24 cellular contexts compared by ENCODE assay signal in the genomic region with DNA sequence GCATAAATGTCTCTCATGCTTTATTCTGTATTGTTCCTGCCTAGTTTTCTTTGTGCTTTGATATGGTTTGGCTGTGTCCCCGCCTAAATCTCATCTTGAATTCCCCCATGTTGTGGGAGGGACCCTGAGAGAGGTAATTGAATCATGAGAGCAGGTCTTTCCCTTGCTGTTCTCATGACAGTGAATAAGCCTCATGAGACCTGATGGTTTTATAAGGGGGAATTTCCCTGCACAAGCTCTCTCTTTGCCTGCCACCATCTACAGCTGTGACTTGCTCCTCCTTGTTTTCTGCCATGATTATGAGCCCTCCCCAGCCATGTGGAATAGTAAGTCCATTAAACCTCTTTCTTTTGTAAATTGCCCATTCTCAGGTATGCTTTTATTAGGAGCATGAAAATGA.
"Had no signal": no experiment of that assay in that cellular context is flagged by ENCODE, and none has a peak within 500 bp of the region (broad histone marks: within the 10 kb centered on the region; RNA-seq: fewer than 3 reads in every experiment).

No MANE protein-coding gene starts in this region.

- H3K4me3 ChIP-seq: esophagus squamous epithelium, heart right ventricle, left lung, mucosa of descending colon, prostate gland, right atrium auricular region, sigmoid colon, stomach, thyroid gland had no signal

- H3K27ac ChIP-seq: esophagus squamous epithelium, heart right ventricle, left lung, prostate gland, right atrium auricular region, sigmoid colon, stomach, thyroid gland had no signal

- H3K4me1 ChIP-seq: esophagus squamous epithelium, heart right ventricle, left lung, prostate gland, right atrium auricular region, sigmoid colon, stomach, thyroid gland had no signal

- H3K27me3 ChIP-seq: esophagus squamous epithelium, heart right ventricle, left lung, right atrium auricular region, sigmoid colon, stomach, thyroid gland had no signal

- ATAC-seq: effector memory CD8-positive, alpha-beta T cell; heart right ventricle; left cardiac atrium; left lung; mucosa of descending colon; natural killer cell treated with Interleukin-12 subunit alpha and Interleukin-12 subunit beta and Interleukin-15 and Interleukin-18, amount 100 ng/mL, for 72 hours; stimulated activated effector memory CD8-positive, alpha-beta T cell treated with anti-CD3 and anti-CD28 coated beads, Interleukin-12 subunit alpha, Interleukin-12 subunit beta, amount 100 ng/mL, for 72 hours had no signal

- DNase-seq: cortex of kidney; effector memory CD8-positive, alpha-beta T cell; erythroblast; esophagus squamous epithelium; foreskin melanocyte; glutamatergic neuron; heart right ventricle; hippocampal formation; left cardiac atrium; left lung; mesenchymal stem cell; mucosa of descending colon; naive B cell; nucleus accumbens; sigmoid colon; stimulated activated CD4-positive, alpha-beta T cell treated with anti-CD3 and anti-CD28 coated beads, Interleukin-2, amount 100 ng/mL, for 24 hours; stimulated activated CD4-positive, alpha-beta T cell treated with anti-CD3 and anti-CD28 coated beads, Interleukin-4, amount 100 ng/mL, for 24 hours; stimulated activated naive CD4-positive, alpha-beta T cell treated with Interleukin-2 at 50 U/mL for 16 hours; stomach; thyroid gland had no signal

- H3K9me3 ChIP-seq: esophagus squamous epithelium, mucosa of descending colon, prostate gland, right atrium auricular region, sigmoid colon, thyroid gland had no signal

- H3K36me3 ChIP-seq: esophagus squamous epithelium, heart right ventricle, left lung, prostate gland, right atrium auricular region, sigmoid colon, stomach, thyroid gland had no signal
